In genomic region chr2:104702451-104702850, GRCh38 we compare ENCODE assay signal across 17 cellular contexts.
DNase-seq lines count a peak whose midpoint lies in the region; ATAC-seq, FAIRE-seq and TF ChIP-seq lines count a peak whose summit lies in the region.
"Had no signal": no experiment of that assay in that cellular context is flagged by ENCODE, and none has a peak within 500 bp of the region (broad histone marks: within the 10 kb centered on the region; RNA-seq: fewer than 3 reads in every experiment).

No MANE protein-coding gene starts in this region.

- no peak for TF ChIP-seq POLR2A in H1 (IDR thresholded peaks at IDR 0.05; ENCODE audit: control extremely low read depth in 1 of 2, low read depth in 2 of 2, low read length in 2 of 2)

- no peak overlapping the region for H2AK5ac ChIP-seq in H1 (ENCODE audit: low read depth, low read length)

- no peak overlapping the region for H3K56ac ChIP-seq in H1 (replicated peaks; ENCODE audit: insufficient read length, low read depth, low read length)

- H3K4me2 ChIP-seq in H1 (ENCODE audit: insufficient read depth in 1 of 2, low read depth in 2 of 2, low read length in 2 of 2) (no peak overlapping the region), neural progenitor cell (peak overlapping the region; percentile 69)

- no peak overlapping the region for H3K14ac ChIP-seq in H1 (ENCODE audit: insufficient read length)

- H3K27me3 ChIP-seq in H1 (replicated peaks in 1 of 4; ENCODE audit: control insufficient read depth in 3 of 4, extremely low read depth in 1 of 4, insufficient read depth in 3 of 4, low read length in 3 of 4) (no peaks in the 10 kb centered on the region), neural progenitor cell (no peaks in the 10 kb centered on the region), brain microvascular endothelial cell (replicated peaks) (no peaks in the 10 kb centered on the region)

- no peak overlapping the region for H2BK5ac ChIP-seq in H1 (ENCODE audit: low read depth, low read length)

- no peaks in the 10 kb centered on the region for H4K20me1 ChIP-seq in H1 (replicated peaks in 1 of 2; ENCODE audit: control insufficient read depth in 1 of 2, insufficient read depth in 2 of 2, low read length in 2 of 2)
- no peaks in the 10 kb centered on the region for H4K20me1 ChIP-seq in neural progenitor cell (ENCODE audit: low read depth)

- no peak overlapping the region for H2BK12ac ChIP-seq in H1 (ENCODE audit: low read depth, low read length)

- H3F3A ChIP-seq in neural progenitor cell (ENCODE audit: low read depth): no peaks in the 10 kb centered on the region

- H3K27me3 Mint-ChIP-seq in neural progenitor cell (ENCODE audit: insufficient read depth, low read depth): peaks cover 2% of the 10 kb centered on the region

- H3K9me3 Mint-ChIP-seq in neural progenitor cell: peaks cover 2% of the 10 kb centered on the region

- no peak overlapping the region for H2BK20ac ChIP-seq in H1 (ENCODE audit: low read length)

- TF ChIP-seq RAD21 in H1 (IDR thresholded peaks at IDR 0.05 in 1 of 2, conservative IDR thresholded peaks at IDR 0.05 in 1 of 2; ENCODE audit: low read depth in 2 of 2, low read length in 2 of 2): no peak

- DNase-seq in DMS79 treated with DMSO at 0.1 percent for 48 hours (lab: John Stamatoyannopoulos, UW) (peak; percentile 82), NCI-H345 (lab: John Stamatoyannopoulos, UW) (peak; percentile 75), H1 (ENCODE audit: low read depth in 1 of 2, low spot score in 2 of 2) (no peak), neural progenitor cell (ENCODE audit: low spot score) (peak; percentile 81), brain microvascular endothelial cell (no peak), NK-92 (lab: John Stamatoyannopoulos, UW; ENCODE audit: unreplicated experiment) (no peak)
- DNase-seq in stimulated activated CD4-positive, alpha-beta T cell treated with anti-CD3 and anti-CD28 coated beads, Interleukin-2, amount 100 ng/mL, for 48 hours: no peak
- DNase-seq: activated CD4-positive, alpha-beta T cell treated with anti-CD3 and anti-CD28 coated beads for 4 hours; activated CD8-positive, alpha-beta memory T cell treated with anti-CD3 and anti-CD28 coated beads, Interleukin-2, amount 50 U/mL, for 4 hours; DMS53; effector CD4-positive, alpha-beta T cell; Kasumi-1; left colon; NCI-H2029; T-helper 9 cell had no signal

- H3K36me3 ChIP-seq in H1 (ENCODE audit: control insufficient read depth in 2 of 4, insufficient read depth in 4 of 4, low read length in 3 of 4) (no peaks in the 10 kb centered on the region), neural progenitor cell (no peaks in the 10 kb centered on the region), brain microvascular endothelial cell (replicated peaks) (no peaks in the 10 kb centered on the region)

- no peaks in the 10 kb centered on the region for H3K79me1 ChIP-seq in H1 (ENCODE audit: low read depth, low read length)

- no peak overlapping the region for H3K23ac ChIP-seq in H1 (ENCODE audit: insufficient read length)

- peak overlapping the region; percentile 8 for H2BK120ac ChIP-seq in H1 (replicated peaks; ENCODE audit: low read depth, low read length)

- CTCF ChIA-PET in H1 (lab: Charles Lee; ENCODE audit: partially characterized antibody): interaction anchor here (0.5 to 1.2 kb wide), 3 partner anchors 31 to 170 kb away, joined by 3 to 4 read pairs (median 3); no protein-coding TSS in a partner anchor

- H3K36me3 Mint-ChIP-seq in neural progenitor cell: no peaks in the 10 kb centered on the region

- H3K23me2 ChIP-seq in H1 (ENCODE audit: low read depth, low read length): no peaks in the 10 kb centered on the region

- peaks cover 0 to 8% (median 0%) of the 10 kb centered on the region in 4 experiments; a peak in 6 of 7 replicates for H3K4me1 ChIP-seq in H1 (replicated peaks in 1 of 4; ENCODE audit: control insufficient read depth in 3 of 4, insufficient read depth in 4 of 4, low read length in 3 of 4)
- H3K4me1 ChIP-seq in neural progenitor cell: peaks cover 53% of the 10 kb centered on the region

- H3K27ac Mint-ChIP-seq in neural progenitor cell: peak overlapping the region; percentile 65
- H3K27ac Mint-ChIP-seq: B cell had no signal

- TF ChIP-seq CTCF in H1 (IDR thresholded peaks at IDR 0.05; ENCODE audit: control extremely low read depth in 1 of 3, insufficient read depth in 1 of 3, low read depth in 1 of 3, low read length in 3 of 3) (no peak), neural progenitor cell (IDR thresholded peaks at IDR 0.05) (no peak), brain microvascular endothelial cell (IDR thresholded peaks at IDR 0.05; ENCODE audit: low read depth, low read length, missing control alignments) (no peak)

- H3K4me3 Mint-ChIP-seq in neural progenitor cell: peak overlapping the region; percentile 71
- H3K4me3 Mint-ChIP-seq: B cell had no signal

- H3K4me1 Mint-ChIP-seq in neural progenitor cell: peaks cover 81% of the 10 kb centered on the region
- H3K4me1 Mint-ChIP-seq: B cell had no signal

- no peak overlapping the region for H4K8ac ChIP-seq in H1 (ENCODE audit: extremely low read depth, insufficient read depth, low read length)

- no peak overlapping the region for H4K5ac ChIP-seq in H1 (ENCODE audit: insufficient read length, low read depth, low read length)

- no peak overlapping the region for H3K27ac ChIP-seq in H1 (ENCODE audit: low read depth, low read length)
- no peak overlapping the region for H3K27ac ChIP-seq in neural progenitor cell
- H3K27ac ChIP-seq in brain microvascular endothelial cell: no peak overlapping the region

- no peak for TF ChIP-seq EP300 in H1 (IDR thresholded peaks at IDR 0.05; ENCODE audit: borderline replicate concordance in 1 of 2, low read depth in 2 of 2, low read length in 2 of 2)

- no peak overlapping the region for H3K18ac ChIP-seq in H1 (ENCODE audit: extremely low read depth, low read length)

- no peak for ATAC-seq in HG02885 (IDR thresholded peaks at IDR 0.05; ENCODE audit: poor library complexity, unreplicated experiment)
- ATAC-seq: left colon had no signal

- POLR2A ChIA-PET in H1 (lab: Charles Lee; ENCODE audit: partially characterized antibody): no interaction called here

- H4K91ac ChIP-seq in H1 (replicated peaks; ENCODE audit: insufficient read length, low read length): no peak overlapping the region

- H3K9ac ChIP-seq in H1 (replicated peaks in 1 of 4; ENCODE audit: extremely low read depth in 1 of 4, low read depth in 3 of 4, low read length in 3 of 4): no peak overlapping the region
- no peak overlapping the region for H3K9ac ChIP-seq in neural progenitor cell

- in situ Hi-C loops in brain microvascular endothelial cell (cut with HindIII; ENCODE audit: low pct_ligation_motif_present, low sequenced_read_pairs): no loop called here

- H2AFZ ChIP-seq in H1 (ENCODE audit: low read length) (no peak overlapping the region), neural progenitor cell (replicated peaks) (peak overlapping the region; percentile 85)

- no peaks in the 10 kb centered on the region for H3K79me2 ChIP-seq in H1 (ENCODE audit: control insufficient read depth in 1 of 2, insufficient read depth in 2 of 2, low read length in 2 of 2)
- H3K79me2 ChIP-seq in neural progenitor cell (ENCODE audit: low read depth): no peaks in the 10 kb centered on the region

- WGBS in H1 (ENCODE audit: extremely low coverage in 1 of 2, insufficient coverage in 1 of 2, insufficient read length in 1 of 2, insufficient replicate concordance in 2 of 2, low coverage in 1 of 2, low lambda C conversion rate in 2 of 2, missing lambda C conversion rate in 1 of 2), 2 experiments: 82% methylated on average over 6 of the region's 6 CpGs; no CpG with 5 or more reads in 1 of the 2 experiments

- H2BK15ac ChIP-seq in H1 (ENCODE audit: low read length): no peak overlapping the region

- H3K9me3 ChIP-seq in H1 (ENCODE audit: insufficient read depth in 2 of 2, low read depth in 1 of 2, low read length in 1 of 2): no peaks in the 10 kb centered on the region
- H3K9me3 ChIP-seq in neural progenitor cell (ENCODE audit: low read depth): no peaks in the 10 kb centered on the region

- no peak overlapping the region for H3K4ac ChIP-seq in H1 (replicated peaks; ENCODE audit: insufficient read length, low read depth, low read length)

- FAIRE-seq in H1 (lab: Jason Lieb, UNC): no peak

- H3K4me3 ChIP-seq in H1 (ENCODE audit: extremely low read depth in 1 of 4, insufficient read depth in 2 of 4, low read depth in 3 of 4, low read length in 4 of 4) (no peak overlapping the region), neural progenitor cell (peak overlapping the region; percentile 11), brain microvascular endothelial cell (ENCODE audit: low read depth, low read length) (no peak overlapping the region)

TF ChIP-seq in H1, 55 proteins besides CTCF, POLR2A, EP300 and RAD21:
- no peak for TF ChIP-seq CHD1 (IDR thresholded peaks at IDR 0.05; ENCODE audit: low read depth, low read length)
- no peak for TF ChIP-seq KDM4A (IDR thresholded peaks at IDR 0.05; ENCODE audit: low read depth, low read length, severe bottlenecking)
- no peak for TF ChIP-seq TCF12 (IDR thresholded peaks at IDR 0.05; ENCODE audit: low read depth, low read length)
- no peak for TF ChIP-seq YY1 (IDR thresholded peaks at IDR 0.05; ENCODE audit: low read depth, low read length)
- TF ChIP-seq TEAD4 (IDR thresholded peaks at IDR 0.05; ENCODE audit: low read depth, low read length): no peak
- TF ChIP-seq MAFK (IDR thresholded peaks at IDR 0.05; ENCODE audit: low read depth, low read length): no peak
- TF ChIP-seq BRCA1 (IDR thresholded peaks at IDR 0.05; ENCODE audit: low read depth, low read length): no peak
- no peak for TF ChIP-seq POLR2AphosphoS5 (IDR thresholded peaks at IDR 0.05; ENCODE audit: low read depth, low read length)
- no peak for TF ChIP-seq POU5F1 (IDR thresholded peaks at IDR 0.05; ENCODE audit: low read depth, low read length)
- no peak for TF ChIP-seq EGR1 (IDR thresholded peaks at IDR 0.05; ENCODE audit: borderline replicate concordance, low read depth, low read length)
- TF ChIP-seq MAX (IDR thresholded peaks at IDR 0.05): no peak

Comparison
In these comparisons a context has a peak if more than half of its experiments do, and no peak if none do; other contexts are left out.
1. DNase-seq: peak in DMS79 treated with DMSO at 0.1 percent for 48 hours (single experiment), NCI-H345 (single experiment) and neural progenitor cell (single experiment); none in H1 (0 of 2), stimulated activated CD4-positive, alpha-beta T cell treated with anti-CD3 and anti-CD28 coated beads, Interleukin-2, amount 100 ng/mL, for 48 hours (0 of 2), brain microvascular endothelial cell (single experiment) and NK-92 (single experiment).